Comparison of ENCODE assay signal across 15 cellular contexts in the genomic region with DNA sequence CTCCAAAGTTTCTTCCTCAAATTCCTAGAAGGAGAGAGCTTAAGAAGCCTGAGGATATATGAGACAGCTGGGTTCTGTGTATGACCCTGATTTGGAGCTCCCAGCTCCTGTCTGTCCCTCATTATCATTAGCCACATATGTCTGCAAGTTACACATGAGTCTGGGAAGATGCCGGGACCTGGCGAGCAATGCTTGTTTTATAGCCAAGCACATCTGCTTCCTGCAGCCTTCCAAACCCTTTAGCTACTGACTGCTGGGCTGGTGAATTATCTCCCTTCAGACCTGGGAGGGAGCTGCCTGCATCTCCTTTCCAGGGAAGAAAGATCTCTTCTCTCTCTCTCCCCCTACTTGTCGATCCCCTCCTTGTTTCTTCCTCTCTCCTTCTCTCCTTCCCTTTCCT.
DNase-seq lines count a peak whose midpoint lies in the region; ATAC-seq, FAIRE-seq and TF ChIP-seq lines count a peak whose summit lies in the region.
"Had no signal": no experiment of that assay in that cellular context is flagged by ENCODE, and none has a peak within 500 bp of the region (broad histone marks: within the 10 kb centered on the region; RNA-seq: fewer than 3 reads in every experiment).

No MANE protein-coding gene starts in this region.

- no peak overlapping the region for H3K27ac ChIP-seq in right cardiac atrium (ENCODE audit: low read length)
- H3K27ac ChIP-seq: pancreas, PC-9 had no signal

- no peaks in the 10 kb centered on the region for H3K36me3 ChIP-seq in bronchial epithelial cell (ENCODE audit: control insufficient read depth, insufficient read depth, low read length)
- H3K36me3 ChIP-seq: pancreas had no signal

- WGBS in right cardiac atrium: 16% methylated on average over 3 of the region's 3 CpGs

- no peaks in the 10 kb centered on the region for H3K9me3 ChIP-seq in right cardiac atrium (ENCODE audit: control insufficient read depth, low read length)
- H3K9me3 ChIP-seq: pancreas had no signal

- H3K4me1 ChIP-seq in right cardiac atrium (ENCODE audit: control insufficient read depth, insufficient read depth, low read length): no peaks in the 10 kb centered on the region

- TF ChIP-seq CTCF in AG09309 (IDR thresholded peaks at IDR 0.05; ENCODE audit: control insufficient read depth, insufficient read depth, low read depth, low read length, missing control alignments) (no peak), HFF-Myc (IDR thresholded peaks at IDR 0.05; ENCODE audit: low read depth, low read length, missing control alignments) (no peak), bronchial epithelial cell (IDR thresholded peaks at IDR 0.05; ENCODE audit: insufficient read depth, low read length, severe bottlenecking) (no peak)

- intact Hi-C loops in right cardiac atrium (cut with DNase I): no loop called here

- peak; percentile 60 for FAIRE-seq in bronchial epithelial cell (lab: Jason Lieb, UNC)
- FAIRE-seq: pancreas had no signal

- no peak overlapping the region for H3K4me3 ChIP-seq in AG09309 (ENCODE audit: control insufficient read depth, low read depth, low read length)
- H3K4me3 ChIP-seq in HFF-Myc (replicated peaks; ENCODE audit: low read depth, low read length): no peak overlapping the region
- no peak overlapping the region for H3K4me3 ChIP-seq in bronchial epithelial cell (ENCODE audit: low read depth, low read length)
- no peak overlapping the region for H3K4me3 ChIP-seq in right cardiac atrium (ENCODE audit: low read length)
- H3K4me3 ChIP-seq: lung, pancreas, PC-9 had no signal

- peak; percentile 50 for DNase-seq in AG09309 (ENCODE audit: low read depth)
- peak; percentile 51 for DNase-seq in HFF-Myc (ENCODE audit: extremely low read depth, low read depth)
- DNase-seq in bronchial epithelial cell (ENCODE audit: low read depth): no peak
- peak; percentile 12 to 40 (median 36) for DNase-seq in right cardiac atrium
- no peak for DNase-seq in central memory CD4-positive, alpha-beta T cell
- no peak for DNase-seq in activated CD4-positive, CD25-positive, alpha-beta regulatory T cell (lab: John Stamatoyannopoulos, UW)
- DNase-seq: glutamatergic neuron; NCI-H2029; pancreas; PC-9; stimulated activated CD4-positive, alpha-beta T cell treated with anti-CD3 and anti-CD28 coated beads, Interleukin-2, amount 100 ng/mL, for 24 hours; stimulated activated naive CD8-positive, alpha-beta T cell treated with anti-CD3 and anti-CD28 coated beads, Interleukin-15, Interleukin-2, amounts not matched to agents 100 U/mL and 50 U/mL, for 24 hours had no signal

- H3K27me3 ChIP-seq in bronchial epithelial cell (ENCODE audit: control insufficient read depth, insufficient read depth, low read length): no peaks in the 10 kb centered on the region
- H3K27me3 ChIP-seq in right cardiac atrium (ENCODE audit: control insufficient read depth, insufficient read depth): no peaks in the 10 kb centered on the region
- H3K27me3 ChIP-seq: pancreas had no signal

- ATAC-seq in right cardiac atrium: peak in 1 of 2 donors; percentile 29
- ATAC-seq in GM21447 (IDR thresholded peaks at IDR 0.05; ENCODE audit: unreplicated experiment): no peak
- ATAC-seq in HG02885 (IDR thresholded peaks at IDR 0.05; ENCODE audit: poor library complexity, unreplicated experiment): no peak
- ATAC-seq: pancreas; stimulated activated naive CD8-positive, alpha-beta T cell treated with anti-CD3 and anti-CD28 coated beads, Interleukin-15, Interleukin-2, amounts not matched to agents 100 U/mL and 50 U/mL, for 24 hours had no signal

Comparison
In these comparisons a context has a peak if more than half of its experiments do, and no peak if none do; other contexts are left out.
1. DNase-seq: peak in AG09309 (single experiment), HFF-Myc (single experiment) and right cardiac atrium (3 of 3); none in bronchial epithelial cell (single experiment), central memory CD4-positive, alpha-beta T cell (single experiment) and activated CD4-positive, CD25-positive, alpha-beta regulatory T cell (0 of 4).